ENCODE assay signal across 13 cellular contexts in the genomic region with DNA sequence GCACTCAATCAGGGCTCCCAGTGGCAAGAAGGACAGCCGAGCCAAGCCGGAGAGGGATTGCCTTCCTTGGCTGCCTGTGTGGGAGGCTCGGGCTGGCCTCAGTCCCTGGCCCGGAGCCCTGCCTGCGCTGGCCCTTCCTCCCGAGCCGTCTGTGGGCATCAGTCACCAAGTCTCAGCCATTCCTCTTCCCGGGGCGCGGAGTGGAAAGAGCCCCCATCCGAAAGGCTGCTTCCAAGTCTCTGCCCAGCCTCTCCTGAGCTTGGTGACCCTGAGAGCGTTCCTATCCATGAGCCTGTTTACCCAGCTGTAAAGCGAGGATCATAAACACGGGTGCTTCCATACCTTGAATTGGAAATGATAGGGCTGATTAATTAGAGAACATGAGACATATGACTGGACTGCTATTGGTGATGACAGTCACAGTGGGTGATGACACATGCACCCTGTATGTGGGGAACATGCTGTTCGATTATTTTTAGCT. TPM values are rescaled to one million over a fixed set of nuclear protein-coding genes. Genes with fewer than 3 reads are reported as not detected.
DNase-seq lines count a peak whose midpoint lies in the region; ATAC-seq and TF ChIP-seq lines count a peak whose summit lies in the region.
"Had no signal": no experiment of that assay in that cellular context is flagged by ENCODE, and none has a peak within 500 bp of the region (broad histone marks: within the 10 kb centered on the region; RNA-seq: fewer than 3 reads in every experiment).

No MANE protein-coding gene starts in this region.

- H3K4me1 Mint-ChIP-seq in glutamatergic neuron (ENCODE audit: low read depth, unreplicated experiment), result peaks cover 29% of the 10 kb centered on the region

- peak overlapping the region; percentile 29 for H3K27ac ChIP-seq in osteoblast (ENCODE audit: low read depth, low read length)
- H3K27ac ChIP-seq: breast epithelium had no signal

- H3K4me2 ChIP-seq in osteoblast (ENCODE audit: insufficient read depth, low read length), result peak overlapping the region; percentile 78

- peaks cover 38% of the 10 kb centered on the region for H3K4me1 ChIP-seq in osteoblast (ENCODE audit: insufficient read depth, low read length)
- H3K4me1 ChIP-seq: breast epithelium had no signal

- peak overlapping the region; percentile 47 for H3K4me3 ChIP-seq in osteoblast (ENCODE audit: insufficient read depth, low read length)
- H3K4me3 ChIP-seq: breast epithelium had no signal

- peaks cover 6% of the 10 kb centered on the region for H3K9me3 Mint-ChIP-seq in glutamatergic neuron (ENCODE audit: unreplicated experiment)
- H3K9me3 Mint-ChIP-seq: CD4-positive, alpha-beta T cell; T-helper 1 cell treated with Interleukin-12 subunit alpha and Interleukin-12 subunit beta and Interleukin-4 antibody, amounts not matched to agents 30 μg/mL and 1 μg/mL, for 36 hours had no signal

- H3K27ac Mint-ChIP-seq in glutamatergic neuron (ENCODE audit: unreplicated experiment), result no peak overlapping the region
- H3K27ac Mint-ChIP-seq: activated CD8-positive, alpha-beta memory T cell treated with anti-CD3 and anti-CD28 coated beads, Interleukin-2, amount 10 ng/mL, durations not matched to agents 7 days and 5 days; CD4-positive, alpha-beta T cell; T-helper 1 cell treated with Interleukin-12 subunit alpha and Interleukin-12 subunit beta and Interleukin-4 antibody, amounts not matched to agents 30 μg/mL and 1 μg/mL, for 36 hours had no signal

- peak overlapping the region; percentile 58 for H2AFZ ChIP-seq in osteoblast (ENCODE audit: low read length)

- no peaks in the 10 kb centered on the region for H3K36me3 ChIP-seq in osteoblast (ENCODE audit: insufficient read depth, low read length)
- H3K36me3 ChIP-seq: breast epithelium had no signal

- ATAC-seq in GM19467 (IDR thresholded peaks at IDR 0.05; ENCODE audit: unreplicated experiment) (no peak), HG02938 (IDR thresholded peaks at IDR 0.05; ENCODE audit: unreplicated experiment) (no peak)
- ATAC-seq: activated CD8-positive, alpha-beta memory T cell treated with anti-CD3 and anti-CD28 coated beads, Interleukin-2, amount 10 ng/mL, durations not matched to agents 7 days and 5 days had no signal

- H3K79me2 ChIP-seq in osteoblast (ENCODE audit: insufficient read depth, low read length), result no peaks in the 10 kb centered on the region

- TF ChIP-seq CTCF in osteoblast (IDR thresholded peaks at IDR 0.05; ENCODE audit: extremely low read depth, low read depth, low read length), result no peak
- no peak for TF ChIP-seq CTCF in glutamatergic neuron (IDR thresholded peaks at IDR 0.05; ENCODE audit: partially characterized antibody, unreplicated experiment)

- H4K20me1 ChIP-seq in osteoblast (ENCODE audit: insufficient read depth, low read length), result no peaks in the 10 kb centered on the region

- H3K27me3 ChIP-seq in osteoblast (ENCODE audit: insufficient read depth, low read length), result peaks cover 4% of the 10 kb centered on the region
- H3K27me3 ChIP-seq: breast epithelium had no signal

- DNase-seq in COLO668 (lab: John Stamatoyannopoulos, UW; ENCODE audit: unreplicated experiment), result peak; percentile 48
- DNase-seq in NCI-H748 treated with DMSO at 0.1 percent for 48 hours (lab: John Stamatoyannopoulos, UW), result peak; percentile 2
- peak; percentile 10 for DNase-seq in fibroblast of peridontal ligament (ENCODE audit: extremely low read depth)
- DNase-seq in osteoblast (ENCODE audit: insufficient read length, low spot score, missing footprints), result peak; percentile 91
- DNase-seq in inferior parietal cortex (ENCODE audit: extremely low spot score), result no peak
- no peak for DNase-seq in glutamatergic neuron
- DNase-seq: activated CD8-positive, alpha-beta memory T cell treated with anti-CD3 and anti-CD28 coated beads, Interleukin-2, amount 10 ng/mL, durations not matched to agents 7 days and 5 days; CD4-positive, alpha-beta T cell; NCI-H2081 treated with DMSO at 0.1 percent for 48 hours had no signal

- peaks cover 8% of the 10 kb centered on the region for H3K27me3 Mint-ChIP-seq in glutamatergic neuron (ENCODE audit: unreplicated experiment)

- H3K4me3 Mint-ChIP-seq in glutamatergic neuron (ENCODE audit: unreplicated experiment), result no peak overlapping the region
- H3K4me3 Mint-ChIP-seq: activated CD8-positive, alpha-beta memory T cell treated with anti-CD3 and anti-CD28 coated beads, Interleukin-2, amount 10 ng/mL, durations not matched to agents 7 days and 5 days; CD4-positive, alpha-beta T cell; T-helper 1 cell treated with Interleukin-12 subunit alpha and Interleukin-12 subunit beta and Interleukin-4 antibody, amounts not matched to agents 30 μg/mL and 1 μg/mL, for 36 hours had no signal

- H3K36me3 Mint-ChIP-seq in glutamatergic neuron (ENCODE audit: unreplicated experiment), result peaks cover 5% of the 10 kb centered on the region
- H3K36me3 Mint-ChIP-seq: activated CD8-positive, alpha-beta memory T cell treated with anti-CD3 and anti-CD28 coated beads, Interleukin-2, amount 10 ng/mL, durations not matched to agents 7 days and 5 days had no signal

- H3K9me3 ChIP-seq in osteoblast (ENCODE audit: low read depth, low read length), result no peaks in the 10 kb centered on the region
- H3K9me3 ChIP-seq: breast epithelium had no signal

RNA-seq across cellular contexts. Expression of a gene that starts 59.1 kb away (rescaled TPM):
- total RNA-seq in osteoblast (21.5 and 29.7 TPM in 2 replicates), glutamatergic neuron (ENCODE audit: unreplicated experiment) (89.2 TPM)

Comparison
In these comparisons a context has a peak if more than half of its experiments do, and no peak if none do; other contexts are left out.
1. DNase-seq: peak in COLO668 (single experiment), NCI-H748 treated with DMSO at 0.1 percent for 48 hours (single experiment), fibroblast of peridontal ligament (single experiment) and osteoblast (single experiment); none in inferior parietal cortex (single experiment) and glutamatergic neuron (single experiment).